ENCODE assay signal across 16 cellular contexts in the genomic region with DNA sequence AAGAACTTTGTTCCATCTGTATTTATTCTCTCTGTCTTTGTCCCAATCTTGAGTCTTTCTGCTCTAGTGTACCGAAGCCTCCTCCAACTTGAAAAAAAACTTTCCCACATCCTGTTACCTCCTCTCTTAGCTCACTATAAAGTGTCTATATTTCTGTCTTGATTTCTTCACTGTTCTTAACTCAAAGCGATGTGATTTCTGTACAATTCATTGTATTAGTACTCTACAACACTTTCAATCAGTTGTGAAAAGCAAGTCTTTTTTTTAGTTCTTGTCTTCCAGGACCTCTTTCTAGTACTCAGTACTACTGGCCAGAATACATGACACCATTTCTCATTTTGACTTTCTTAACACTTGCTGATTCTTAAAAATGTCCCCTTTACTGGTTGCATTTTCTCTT.
DNase-seq lines count a peak whose midpoint lies in the region; ATAC-seq and TF ChIP-seq lines count a peak whose summit lies in the region.
"Had no signal": no experiment of that assay in that cellular context is flagged by ENCODE, and none has a peak within 500 bp of the region (broad histone marks: within the 10 kb centered on the region; RNA-seq: fewer than 3 reads in every experiment).

No MANE protein-coding gene starts in this region.

- no peaks in the 10 kb centered on the region for H3K27me3 Mint-ChIP-seq in activated CD4-positive, alpha-beta T cell treated with anti-CD3 and anti-CD28 coated beads, Interleukin-2, amount 10 ng/mL, durations not matched to agents 7 days and 5 days
- H3K27me3 Mint-ChIP-seq in CD8-positive, alpha-beta T cell (ENCODE audit: low read depth) = no peaks in the 10 kb centered on the region
- no peaks in the 10 kb centered on the region for H3K27me3 Mint-ChIP-seq in T-helper 2 cell treated with Interferon-gamma antibody and Interleukin-4, amounts not matched to agents 5 μg/mL and 100 μg/mL, for 36 hours (ENCODE audit: low read depth)
- no peaks in the 10 kb centered on the region for H3K27me3 Mint-ChIP-seq in effector memory CD8-positive, alpha-beta T cell

- H3K9me3 ChIP-seq in CD8-positive, alpha-beta T cell (ENCODE audit: low read length) = no peaks in the 10 kb centered on the region
- H3K9me3 ChIP-seq: Caco-2 had no signal

- intact Hi-C loops in CD8-positive, alpha-beta T cell (cut with DNase I, micrococcal nuclease) = no loop called here

- H3K27ac ChIP-seq in CD8-positive, alpha-beta T cell (ENCODE audit: low read depth, low read length) = no peak overlapping the region

- DNase-seq in activated CD4-positive, alpha-beta T cell treated with anti-CD3 and anti-CD28 coated beads, Interleukin-2, amount 10 ng/mL, durations not matched to agents 7 days and 5 days = no peak
- DNase-seq in activated CD4-positive, alpha-beta T cell treated with anti-CD3 and anti-CD28 coated beads for 48 hours = no peak
- no peak for DNase-seq in CD8-positive, alpha-beta T cell
- DNase-seq in T-helper 2 cell treated with Interferon-gamma antibody and Interleukin-4, amounts not matched to agents 5 μg/mL and 100 μg/mL, for 36 hours (ENCODE audit: low spot score) = no peak
- no peak for DNase-seq in effector memory CD8-positive, alpha-beta T cell
- DNase-seq in SKM-1 treated with dmso at 0.1 percent for 144 hours (lab: John Stamatoyannopoulos, UW; ENCODE audit: unreplicated experiment) = no peak
- no peak for DNase-seq in CD1c-positive myeloid dendritic cell (ENCODE audit: extremely low spot score)
- DNase-seq in activated gamma-delta T cell (lab: John Stamatoyannopoulos, UW) = no peak
- DNase-seq: C1 segment of cervical spinal cord, Caco-2, DMS53, Kasumi-1, NCI-H187 treated with DMSO at 0.1 percent for 48 hours, NCI-H2171, NCI-H510A, NCI-H82 had no signal

- H3K4me3 Mint-ChIP-seq in activated CD4-positive, alpha-beta T cell treated with anti-CD3 and anti-CD28 coated beads, Interleukin-2, amount 10 ng/mL, durations not matched to agents 7 days and 5 days = peak overlapping the region; percentile 29
- H3K4me3 Mint-ChIP-seq in CD8-positive, alpha-beta T cell = peak overlapping the region; percentile 54
- H3K4me3 Mint-ChIP-seq in T-helper 2 cell treated with Interferon-gamma antibody and Interleukin-4, amounts not matched to agents 5 μg/mL and 100 μg/mL, for 36 hours = peak overlapping the region; percentile 65
- no peak overlapping the region for H3K4me3 Mint-ChIP-seq in effector memory CD8-positive, alpha-beta T cell

- no peaks in the 10 kb centered on the region for H3K27me3 ChIP-seq in CD8-positive, alpha-beta T cell (ENCODE audit: insufficient read depth, low read length)

- H3K4me1 Mint-ChIP-seq in activated CD4-positive, alpha-beta T cell treated with anti-CD3 and anti-CD28 coated beads, Interleukin-2, amount 10 ng/mL, durations not matched to agents 7 days and 5 days = peaks cover 45% of the 10 kb centered on the region
- peaks cover 62% of the 10 kb centered on the region for H3K4me1 Mint-ChIP-seq in CD8-positive, alpha-beta T cell (ENCODE audit: low read depth)
- peaks cover 31% of the 10 kb centered on the region for H3K4me1 Mint-ChIP-seq in T-helper 2 cell treated with Interferon-gamma antibody and Interleukin-4, amounts not matched to agents 5 μg/mL and 100 μg/mL, for 36 hours (ENCODE audit: low read depth)
- H3K4me1 Mint-ChIP-seq in effector memory CD8-positive, alpha-beta T cell (ENCODE audit: low read depth in 2 of 2) = peaks cover 5 to 12% of the 10 kb centered on the region in 2 donors

- CTCF ChIA-PET in activated CD4-positive, alpha-beta T cell treated with anti-CD3 and anti-CD28 coated beads, Interleukin-2, amount 10 ng/mL, durations not matched to agents 7 days and 5 days (lab: Charles Lee) = no interaction called here
- CTCF ChIA-PET in CD8-positive, alpha-beta T cell (lab: Charles Lee) = interaction anchor here (1.1 to 1.3 kb wide), 3 partner anchors 21 to 374 kb away, joined by 3 read pairs; no protein-coding TSS in a partner anchor

- peaks cover 45% of the 10 kb centered on the region for H3K4me1 ChIP-seq in CD8-positive, alpha-beta T cell (ENCODE audit: insufficient read depth, low read length)
- H3K4me1 ChIP-seq: Caco-2 had no signal

- ATAC-seq in CD8-positive, alpha-beta T cell = peak; percentile 76
- ATAC-seq in effector memory CD8-positive, alpha-beta T cell (replicated peaks) = peak; percentile 54

- H3K9me3 Mint-ChIP-seq in activated CD4-positive, alpha-beta T cell treated with anti-CD3 and anti-CD28 coated beads, Interleukin-2, amount 10 ng/mL, durations not matched to agents 7 days and 5 days = peaks cover 3% of the 10 kb centered on the region
- no peaks in the 10 kb centered on the region for H3K9me3 Mint-ChIP-seq in CD8-positive, alpha-beta T cell
- no peaks in the 10 kb centered on the region for H3K9me3 Mint-ChIP-seq in T-helper 2 cell treated with Interferon-gamma antibody and Interleukin-4, amounts not matched to agents 5 μg/mL and 100 μg/mL, for 36 hours
- H3K9me3 Mint-ChIP-seq in effector memory CD8-positive, alpha-beta T cell = no peaks in the 10 kb centered on the region

- POLR2A ChIA-PET in activated CD4-positive, alpha-beta T cell treated with anti-CD3 and anti-CD28 coated beads, Interleukin-2, amount 10 ng/mL, durations not matched to agents 7 days and 5 days (lab: Charles Lee) = no interaction called here
- POLR2A ChIA-PET in CD8-positive, alpha-beta T cell (lab: Charles Lee) = no interaction called here

- H3K27ac Mint-ChIP-seq in activated CD4-positive, alpha-beta T cell treated with anti-CD3 and anti-CD28 coated beads, Interleukin-2, amount 10 ng/mL, durations not matched to agents 7 days and 5 days = peak overlapping the region; percentile 58
- H3K27ac Mint-ChIP-seq in CD8-positive, alpha-beta T cell = peak overlapping the region; percentile 62
- peak overlapping the region; percentile 71 for H3K27ac Mint-ChIP-seq in T-helper 2 cell treated with Interferon-gamma antibody and Interleukin-4, amounts not matched to agents 5 μg/mL and 100 μg/mL, for 36 hours
- H3K27ac Mint-ChIP-seq in effector memory CD8-positive, alpha-beta T cell = peak overlapping the region in 1 of 2 donors; percentile 4

- H3K4me3 ChIP-seq in CD8-positive, alpha-beta T cell (ENCODE audit: low read depth, low read length) = no peak overlapping the region

- TF ChIP-seq CTCF in CD8-positive, alpha-beta T cell (IDR thresholded peaks at IDR 0.05) = no peak

- H3K36me3 Mint-ChIP-seq in activated CD4-positive, alpha-beta T cell treated with anti-CD3 and anti-CD28 coated beads, Interleukin-2, amount 10 ng/mL, durations not matched to agents 7 days and 5 days (ENCODE audit: low read depth) = no peaks in the 10 kb centered on the region
- H3K36me3 Mint-ChIP-seq in CD8-positive, alpha-beta T cell = no peaks in the 10 kb centered on the region
- no peaks in the 10 kb centered on the region for H3K36me3 Mint-ChIP-seq in T-helper 2 cell treated with Interferon-gamma antibody and Interleukin-4, amounts not matched to agents 5 μg/mL and 100 μg/mL, for 36 hours (ENCODE audit: low read depth)
- no peaks in the 10 kb centered on the region for H3K36me3 Mint-ChIP-seq in effector memory CD8-positive, alpha-beta T cell (ENCODE audit: insufficient read depth)

- H3K36me3 ChIP-seq in CD8-positive, alpha-beta T cell (ENCODE audit: insufficient read depth, low read length) = no peaks in the 10 kb centered on the region

Comparison
In these comparisons a context has a peak if more than half of its experiments do, and no peak if none do; other contexts are left out.
1. H3K4me3 Mint-ChIP-seq: peak in activated CD4-positive, alpha-beta T cell treated with anti-CD3 and anti-CD28 coated beads, Interleukin-2, amount 10 ng/mL, durations not matched to agents 7 days and 5 days (single experiment), CD8-positive, alpha-beta T cell (single experiment) and T-helper 2 cell treated with Interferon-gamma antibody and Interleukin-4, amounts not matched to agents 5 μg/mL and 100 μg/mL, for 36 hours (single experiment); none in effector memory CD8-positive, alpha-beta T cell (0 of 2).